Comparison of ENCODE assay signal across 17 cellular contexts in the genomic region with DNA sequence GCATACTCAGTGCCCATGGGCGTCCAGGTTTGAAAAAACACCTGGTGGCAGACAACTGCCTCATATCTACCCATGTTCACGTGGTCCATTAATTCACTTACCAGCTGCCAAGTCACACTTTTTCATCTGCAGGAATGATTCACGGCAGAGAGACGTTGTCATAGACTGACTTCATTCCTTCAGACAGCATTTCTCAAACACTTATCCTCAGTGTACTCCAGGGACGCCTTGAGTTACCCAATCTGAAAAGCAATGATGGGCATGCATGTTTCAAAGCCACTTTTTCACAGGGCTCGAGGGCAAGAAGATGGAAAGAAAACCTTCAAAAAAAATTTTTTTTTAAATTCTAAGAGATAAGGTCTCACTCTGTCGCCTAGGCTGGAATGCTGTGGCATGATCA. TPM values are rescaled to one million over a fixed set of nuclear protein-coding genes. Genes with fewer than 3 reads are reported as not detected.
DNase-seq lines count a peak whose midpoint lies in the region; ATAC-seq, FAIRE-seq and TF ChIP-seq lines count a peak whose summit lies in the region.
"Had no signal": no experiment of that assay in that cellular context is flagged by ENCODE, and none has a peak within 500 bp of the region (broad histone marks: within the 10 kb centered on the region; RNA-seq: fewer than 3 reads in every experiment).

No MANE protein-coding gene starts in this region.

- CTCF ChIA-PET in K562 (lab: Yijun Ruan, JAX; ENCODE audit: low intra/inter-chr PET ratio): interaction anchor here (5.3 kb wide), 1 partner anchor 126 kb away, joined by 28 read pairs; a partner anchor contains a TSS

- H2AFZ ChIP-seq in K562 (ENCODE audit: low read depth, low read length): no peak overlapping the region

- no peak for TF ChIP-seq CTCF in HFFc6 (IDR thresholded peaks at IDR 0.05)
- TF ChIP-seq CTCF in K562 (IDR thresholded peaks at IDR 0.05 in 2 of 3, conservative IDR thresholded peaks at IDR 0.05 in 1 of 3; ENCODE audit: insufficient read depth in 2 of 3, low read depth in 1 of 3, low read length in 3 of 3): no peak
- no peak for TF ChIP-seq CTCF in dorsolateral prefrontal cortex (IDR thresholded peaks at IDR 0.05 in 54 of 56, conservative IDR thresholded peaks at IDR 0.05 in 2 of 56; ENCODE audit: low read depth in 1 of 56, partially characterized antibody in 56 of 56)

- H3K4me1 ChIP-seq in K562 (replicated peaks in 1 of 2; ENCODE audit: control insufficient read depth in 2 of 2, insufficient read depth in 2 of 2, low read length in 2 of 2): peaks cover 15 to 50% of the 10 kb centered on the region in 2 experiments; a peak in 4 of 5 replicates
- H3K4me1 ChIP-seq in right cardiac atrium (ENCODE audit: control insufficient read depth, insufficient read depth, low read length): no peaks in the 10 kb centered on the region

- no peak overlapping the region; the same call in 1 of the 2 replicates for H3K4me2 ChIP-seq in K562 (ENCODE audit: insufficient read depth, low read length)
- H3K4me2 ChIP-seq: SK-N-SH had no signal

- no peak overlapping the region for H3K4me3 Mint-ChIP-seq in HFFc6
- H3K4me3 Mint-ChIP-seq: activated naive CD8-positive, alpha-beta T cell; naive thymus-derived CD8-positive, alpha-beta T cell had no signal

- peaks cover 10% of the 10 kb centered on the region for H3K79me2 ChIP-seq in K562 (ENCODE audit: control insufficient read depth, insufficient read depth, low read length)

- H3K27ac ChIP-seq in K562 (ENCODE audit: extremely low read depth, low read depth, low read length) (no peak overlapping the region), right cardiac atrium (ENCODE audit: low read length) (no peak overlapping the region), dorsolateral prefrontal cortex (peak overlapping the region in 2 of 59 donors; percentile 33 to 37)
- H3K27ac ChIP-seq: gastrocnemius medialis, lower lobe of right lung had no signal

- H3K4me3 ChIP-seq in K562 (no peak overlapping the region), right cardiac atrium (ENCODE audit: low read length) (no peak overlapping the region), dorsolateral prefrontal cortex (peak overlapping the region in 1 of 59 donors; percentile 9)
- H3K4me3 ChIP-seq: gastrocnemius medialis, HAP-1, lower lobe of right lung had no signal

- DNase-seq in HFFc6 (peak; percentile 61), K562 (ENCODE audit: extremely low read depth in 1 of 4, low spot score in 3 of 4) (no peak), kidney tubule cell (ENCODE audit: low spot score) (peak; percentile 84), right cardiac atrium (no peak), sciatic nerve (ENCODE audit: low spot score) (no peak), dorsolateral prefrontal cortex (no peak)
- DNase-seq: activated CD4-positive, alpha-beta T cell treated with anti-CD3 and anti-CD28 coated beads, Interleukin-2, amount 50 U/mL, for 1 hour; activated T-cell treated with anti-CD3 and anti-CD28 coated beads, Interleukin-2, amount 50 U/mL, for 1 hour; central memory CD4-positive, alpha-beta T cell; gastrocnemius medialis; lower lobe of right lung; naive thymus-derived CD8-positive, alpha-beta T cell; NCI-H2081; NCI-H69; SK-N-SH had no signal

- H4K20me1 ChIP-seq in K562 (replicated peaks; ENCODE audit: control insufficient read depth, insufficient read depth, low read length): no peaks in the 10 kb centered on the region

- peak; percentile 48 for FAIRE-seq in K562 (lab: Jason Lieb, UNC)

- no peak for TF ChIP-seq RAD21 in K562 (CRISPR knock-in tag; conservative IDR thresholded peaks at IDR 0.05 in 1 of 2, IDR thresholded peaks at IDR 0.05 in 1 of 2)

- H3K9me1 ChIP-seq in K562 (ENCODE audit: control insufficient read depth, insufficient read depth, low read length): no peaks in the 10 kb centered on the region

- peaks cover 20% of the 10 kb centered on the region; the same call in 2 of the 3 replicates for H3K36me3 ChIP-seq in K562 (ENCODE audit: control insufficient read depth, insufficient read depth, low read length)

- H3K9ac ChIP-seq in K562 (ENCODE audit: insufficient read depth in 1 of 2, low read depth in 2 of 2, low read length in 2 of 2): peak overlapping the region; percentile 45 to 86; a peak in 2 of 4 replicates
- H3K9ac ChIP-seq: SK-N-SH had no signal

- WGBS in K562 (ENCODE audit: insufficient coverage, low coverage, missing lambda C conversion rate): 48% methylated on average over 7 of the region's 7 CpGs
- WGBS in right cardiac atrium: 72% methylated on average over 7 of the region's 7 CpGs

- H3K27me3 ChIP-seq in K562 (ENCODE audit: control insufficient read depth in 2 of 2, insufficient read depth in 2 of 2, low read length in 2 of 2) (no peaks in the 10 kb centered on the region), right cardiac atrium (ENCODE audit: control insufficient read depth, insufficient read depth) (no peaks in the 10 kb centered on the region), dorsolateral prefrontal cortex (no peaks in the 10 kb centered on the region)
- H3K27me3 ChIP-seq: gastrocnemius medialis had no signal

- peaks cover 15% of the 10 kb centered on the region for H3K4me1 Mint-ChIP-seq in HFFc6 (ENCODE audit: low read depth)

- intact Hi-C loops in K562 (cut with micrococcal nuclease) (no loop called here), right cardiac atrium (cut with DNase I) (loop anchor here in 1 of 4 donors (10.0 kb wide), 1 partner anchor 427 kb away; no protein-coding TSS in a partner anchor), sciatic nerve (cut with DNase I) (no loop called here), dorsolateral prefrontal cortex (cut with DNase I) (loop anchor here in 1 of 2 donors (5.0 kb wide), 1 partner anchor 125 kb away; a partner anchor contains a TSS)

- no peak for TF ChIP-seq POLR2A in K562 (conservative IDR thresholded peaks at IDR 0.05)

- no peaks in the 10 kb centered on the region for H3K9me3 ChIP-seq in K562 (replicated peaks; ENCODE audit: control insufficient read depth, insufficient read depth, low read depth, low read length)
- no peaks in the 10 kb centered on the region for H3K9me3 ChIP-seq in right cardiac atrium (ENCODE audit: control insufficient read depth, low read length)
- H3K9me3 ChIP-seq: gastrocnemius medialis, HAP-1, lower lobe of right lung, SK-N-SH had no signal

- POLR2A ChIA-PET in K562 (lab: Yijun Ruan, JAX): interaction anchor here (2.0 kb wide), 1 partner anchor 12 kb away, joined by 10 read pairs; a partner anchor contains a TSS

- in situ Hi-C loops in K562 (cut with MboI): no loop called here

- no peaks in the 10 kb centered on the region for H3K9me3 Mint-ChIP-seq in HFFc6
- H3K9me3 Mint-ChIP-seq: naive thymus-derived CD8-positive, alpha-beta T cell had no signal

- BruUV-seq in K562 (replicated peaks; lab: Mats Ljungman, UMichigan): no TSS peak

- peak overlapping the region; percentile 25; the same call in 1 of the 2 replicates for H3K27ac Mint-ChIP-seq in HFFc6

- TF ChIP-seq EP300 in K562 (IDR thresholded peaks at IDR 0.05; ENCODE audit: low read length): no peak

- ATAC-seq in K562 (no peak), right cardiac atrium (no peak), sciatic nerve (no peak)
- ATAC-seq: gastrocnemius medialis; naive thymus-derived CD8-positive, alpha-beta T cell had no signal

- no peaks in the 10 kb centered on the region; the same call in none of the 2 replicates for H3K27me3 Mint-ChIP-seq in HFFc6 (ENCODE audit: insufficient read depth)
- H3K27me3 Mint-ChIP-seq: activated naive CD8-positive, alpha-beta T cell; naive thymus-derived CD8-positive, alpha-beta T cell had no signal

- H3K36me3 Mint-ChIP-seq in HFFc6 (ENCODE audit: low read depth): peaks cover 1% of the 10 kb centered on the region; the same call in 1 of the 2 replicates
- H3K36me3 Mint-ChIP-seq: activated naive CD8-positive, alpha-beta T cell had no signal

RNA-seq across cellular contexts. Expression of a gene that starts 6.0 kb away (rescaled TPM):
- 100 to 1,000 TPM in 4 of 6 experiments, 10 to 100 TPM in 2; 91.7 to 117 (median 105) TPM for total RNA-seq in HFFc6 (2021; fragmentation: NEBNext Ultra II Directional; extraction: Animal tissue kit (Norgen Biotek cat#: 25700))
- 26.2 and 52.1 TPM in 2 replicates for total RNA-seq in K562 (2011; cell fraction: chromatin; rRNA removed; ENCODE audit: low replicate concordance)
- 35.3 and 46.4 TPM in 2 replicates for total RNA-seq in K562 (2011; cell fraction: nucleolus; rRNA removed)
- 35.9 and 37.4 TPM in 2 replicates for total RNA-seq in K562 (2011; cell fraction: nucleoplasm; rRNA removed)
- total RNA-seq in K562 (2014; rRNA removed) (11.4 and 16.0 TPM in 2 replicates), K562 (2014; rRNA removed; fragmentation: Illumina TruSeq; extraction: Trizol) (3.8 and 5.6 TPM in 2 replicates), K562 (2015; rRNA removed; fragmentation: Illumina TruSeq; extraction: Trizol) (10.4 and 12.6 TPM in 2 replicates), K562 (2021) (38.6 and 41.5 TPM in 2 replicates), right cardiac atrium (10 to 100 TPM; 45.1 to 65.0 (median 48.6) TPM), sciatic nerve (71.6 TPM), dorsolateral prefrontal cortex (100 to 1,000 TPM in 10 of 120 experiments, 10 to 100 TPM in 110; 55.0 to 112 (median 79.5) TPM)
- polyA plus RNA-seq in K562 (2011; rRNA removed) (13.1 and 16.3 TPM in 2 replicates), K562 (2014; fragmentation: Illumina TruSeq; extraction: Trizol) (18.8 and 25.0 TPM in 2 replicates), K562 (2014; fragmentation: Nextera tagmentation; extraction: Ambion mirVana) (1 to 10 TPM in 1 of 2 experiments, under 1 TPM in 1; 0.92 to 1.6 TPM), K562 (2014; rRNA removed) (26.5 and 33.5 TPM in 2 replicates), right cardiac atrium (47.1 TPM)
- 22.7 and 39.5 TPM in 2 replicates for polyA plus RNA-seq in K562 (2011; cell fraction: cytosol; rRNA removed)
- polyA plus RNA-seq in K562 (2011; cell fraction: nucleus; rRNA removed): 37.9 and 58.3 TPM in 2 replicates
- polyA plus RNA-seq in K562 (2012): 23.8 and 45.8 TPM in 2 replicates
- 5.0 and 6.8 TPM in 2 replicates for polyA minus RNA-seq in K562 (2011; rRNA and poly(A)+ RNA removed)
- 16.2 and 26.1 TPM in 2 replicates for polyA minus RNA-seq in K562 (2011; cell fraction: cytosol; rRNA and poly(A)+ RNA removed)
- 20.1 and 29.2 TPM in 2 replicates for polyA minus RNA-seq in K562 (2011; cell fraction: nucleus; rRNA and poly(A)+ RNA removed)

RNA-seq across cellular contexts. Expression of a gene that starts 12.7 kb away (rescaled TPM):
- 100 to 1,000 TPM; 176 to 194 (median 185) TPM for total RNA-seq in HFFc6 (2021; fragmentation: NEBNext Ultra II Directional; extraction: Animal tissue kit (Norgen Biotek cat#: 25700))
- total RNA-seq in K562 (2011; cell fraction: chromatin; rRNA removed; ENCODE audit: low replicate concordance): 22.6 and 68.4 TPM in 2 replicates
- total RNA-seq in K562 (2011; cell fraction: nucleolus; rRNA removed): 89.9 and 93.2 TPM in 2 replicates
- 54.0 and 63.2 TPM in 2 replicates for total RNA-seq in K562 (2011; cell fraction: nucleoplasm; rRNA removed)
- total RNA-seq in K562 (2014; rRNA removed): 200 and 244 TPM in 2 replicates
- total RNA-seq in K562 (2014; rRNA removed; fragmentation: Illumina TruSeq; extraction: Trizol): 132 and 180 TPM in 2 replicates
- 179 and 180 TPM in 2 replicates for total RNA-seq in K562 (2015; rRNA removed; fragmentation: Illumina TruSeq; extraction: Trizol)
- total RNA-seq in K562 (2021): 229 and 249 TPM in 2 replicates
- polyA plus RNA-seq in K562 (2011; rRNA removed): 165 and 190 TPM in 2 replicates
- polyA plus RNA-seq in K562 (2011; cell fraction: cytosol; rRNA removed): 339 and 577 TPM in 2 replicates
- polyA plus RNA-seq in K562 (2011; cell fraction: nucleus; rRNA removed): 164 and 201 TPM in 2 replicates
- polyA plus RNA-seq in K562 (2012): 165 and 193 TPM in 2 replicates
- 247 and 288 TPM in 2 replicates for polyA plus RNA-seq in K562 (2014; fragmentation: Illumina TruSeq; extraction: Trizol)
- 100 to 1,000 TPM; 807 to 832 TPM for polyA plus RNA-seq in K562 (2014; fragmentation: Nextera tagmentation; extraction: Ambion mirVana)
- 230 and 241 TPM in 2 replicates for polyA plus RNA-seq in K562 (2014; rRNA removed)
- polyA minus RNA-seq in K562 (2011; rRNA and poly(A)+ RNA removed): 99.7 and 134 TPM in 2 replicates
- polyA minus RNA-seq in K562 (2011; cell fraction: cytosol; rRNA and poly(A)+ RNA removed): 80.7 and 88.0 TPM in 2 replicates
- polyA minus RNA-seq in K562 (2011; cell fraction: nucleus; rRNA and poly(A)+ RNA removed): 28.8 and 42.4 TPM in 2 replicates
- total RNA-seq in right cardiac atrium: 10 to 100 TPM; 36.2 to 57.3 (median 41.4) TPM
- polyA plus RNA-seq in right cardiac atrium: 37.7 TPM
- total RNA-seq in sciatic nerve: 66.9 TPM
- total RNA-seq in dorsolateral prefrontal cortex: 10 to 100 TPM; 28.3 to 69.2 (median 53.1) TPM

RNA-seq across cellular contexts. Expression of a gene that starts 20.3 kb away (rescaled TPM):
- total RNA-seq in HFFc6 (2021; fragmentation: NEBNext Ultra II Directional; extraction: Animal tissue kit (Norgen Biotek cat#: 25700)): not detected
- total RNA-seq in K562 (2011; cell fraction: chromatin; rRNA removed; ENCODE audit: low replicate concordance): not detected in 2 replicates
- total RNA-seq in K562 (2011; cell fraction: nucleolus; rRNA removed): not detected in 2 replicates
- not detected in 2 replicates for total RNA-seq in K562 (2011; cell fraction: nucleoplasm; rRNA removed)
- total RNA-seq in K562 (2014; rRNA removed) (not detected in 2 replicates), K562 (2014; rRNA removed; fragmentation: Illumina TruSeq; extraction: Trizol) (not detected in 2 replicates), K562 (2015; rRNA removed; fragmentation: Illumina TruSeq; extraction: Trizol) (not detected in 2 replicates), K562 (2021) (not detected in 2 replicates), right cardiac atrium (not detected), sciatic nerve (not detected), dorsolateral prefrontal cortex (under 1 TPM in 2 of 120 experiments, not detected in 118; 0.24 to 0.98 TPM)
- polyA plus RNA-seq in K562 (2011; rRNA removed) (not detected in 2 replicates), K562 (2014; fragmentation: Illumina TruSeq; extraction: Trizol) (not detected in 2 replicates), K562 (2014; fragmentation: Nextera tagmentation; extraction: Ambion mirVana) (not detected), K562 (2014; rRNA removed) (not detected in 2 replicates), right cardiac atrium (not detected)
- polyA plus RNA-seq in K562 (2011; cell fraction: cytosol; rRNA removed): not detected in 2 replicates
- polyA plus RNA-seq in K562 (2011; cell fraction: nucleus; rRNA removed): 0.04 TPM in 1 of 2 replicates, not detected in the other
- not detected in 2 replicates for polyA plus RNA-seq in K562 (2012)
- not detected in 2 replicates for polyA minus RNA-seq in K562 (2011; rRNA and poly(A)+ RNA removed)
- not detected in 2 replicates for polyA minus RNA-seq in K562 (2011; cell fraction: cytosol; rRNA and poly(A)+ RNA removed)
- not detected in 2 replicates for polyA minus RNA-seq in K562 (2011; cell fraction: nucleus; rRNA and poly(A)+ RNA removed)
- total RNA-seq: gastrocnemius medialis; lower lobe of right lung; naive thymus-derived CD8-positive, alpha-beta T cell had no signal
- polyA plus RNA-seq: naive thymus-derived CD8-positive, alpha-beta T cell; SK-N-SH had no signal

RNA-seq across cellular contexts. Expression of a gene that starts 45.4 kb away (rescaled TPM):
- total RNA-seq in HFFc6 (2021; fragmentation: NEBNext Ultra II Directional; extraction: Animal tissue kit (Norgen Biotek cat#: 25700)): 1 to 10 TPM in 1 of 6 experiments, under 1 TPM in 5; 0.48 to 1.2 (median 0.65) TPM
- total RNA-seq in K562 (2011; cell fraction: chromatin; rRNA removed; ENCODE audit: low replicate concordance): 0.18 and 0.23 TPM in 2 replicates
- total RNA-seq in K562 (2011; cell fraction: nucleolus; rRNA removed): 0.13 and 0.17 TPM in 2 replicates
- 0.15 TPM in 1 of 2 replicates, not detected in the other for total RNA-seq in K562 (2011; cell fraction: nucleoplasm; rRNA removed)
- total RNA-seq in K562 (2014; rRNA removed) (not detected in 2 replicates), K562 (2014; rRNA removed; fragmentation: Illumina TruSeq; extraction: Trizol) (0.03 TPM in 1 of 2 replicates, not detected in the other), K562 (2015; rRNA removed; fragmentation: Illumina TruSeq; extraction: Trizol) (0.07 and 0.08 TPM in 2 replicates), K562 (2021) (0.09 TPM in 1 of 2 replicates, not detected in the other), right cardiac atrium (under 1 TPM; 0.39 to 0.48 (median 0.44) TPM), sciatic nerve (0.49 TPM), dorsolateral prefrontal cortex (10 to 100 TPM in 113 of 120 experiments, 1 to 10 TPM in 7; 4.1 to 22.1 (median 15.5) TPM)
- polyA plus RNA-seq in K562 (2011; rRNA removed) (0.03 and 0.05 TPM in 2 replicates), K562 (2014; fragmentation: Illumina TruSeq; extraction: Trizol) (0.03 and 0.04 TPM in 2 replicates), K562 (2014; fragmentation: Nextera tagmentation; extraction: Ambion mirVana) (not detected), K562 (2014; rRNA removed) (not detected in 2 replicates), right cardiac atrium (0.27 TPM)
- polyA plus RNA-seq in K562 (2011; cell fraction: cytosol; rRNA removed): 0.04 and 0.09 TPM in 2 replicates
- polyA plus RNA-seq in K562 (2011; cell fraction: nucleus; rRNA removed): 0.10 and 0.13 TPM in 2 replicates
- polyA plus RNA-seq in K562 (2012): 0.09 and 0.19 TPM in 2 replicates
- 0.06 TPM in 1 of 2 replicates, not detected in the other for polyA minus RNA-seq in K562 (2011; rRNA and poly(A)+ RNA removed)
- not detected in 2 replicates for polyA minus RNA-seq in K562 (2011; cell fraction: cytosol; rRNA and poly(A)+ RNA removed)
- 0.13 and 0.22 TPM in 2 replicates for polyA minus RNA-seq in K562 (2011; cell fraction: nucleus; rRNA and poly(A)+ RNA removed)
- total RNA-seq: naive thymus-derived CD8-positive, alpha-beta T cell had no signal

Comparison
In these comparisons a context has a peak if more than half of its experiments do, and no peak if none do; other contexts are left out.
1. DNase-seq: peak in HFFc6 (single experiment) and kidney tubule cell (single experiment); none in K562 (0 of 4), right cardiac atrium (0 of 3), sciatic nerve (single experiment) and dorsolateral prefrontal cortex (0 of 10).